Comparison of ENCODE assay signal across 16 cellular contexts in genomic region chr10:67487906-67488619, GRCh38.
A peak's percentile ranks its signal among the peaks of the same experiment; 100 is the strongest.
DNase-seq lines count a peak whose midpoint lies in the region; ATAC-seq and TF ChIP-seq lines count a peak whose summit lies in the region.
"Had no signal": no experiment of that assay in that cellular context is flagged by ENCODE, and none has a peak within 500 bp of the region (broad histone marks: within the 10 kb centered on the region; RNA-seq: fewer than 3 reads in every experiment).

No MANE protein-coding gene starts in this region.

- peaks cover 10% of the 10 kb centered on the region for H3K4me1 ChIP-seq in hepatocyte (ENCODE audit: insufficient read depth)
- H3K4me1 ChIP-seq: BE2C had no signal

- no peaks in the 10 kb centered on the region for H3K36me3 ChIP-seq in hepatocyte (replicated peaks; ENCODE audit: insufficient read depth, low read depth)
- H3K36me3 ChIP-seq: BE2C had no signal

- TF ChIP-seq POLR2A in NB4 (IDR thresholded peaks at IDR 0.05; ENCODE audit: extremely low read depth, insufficient read length), result no peak

- no peaks in the 10 kb centered on the region for H3K9me2 ChIP-seq in hepatocyte (replicated peaks; ENCODE audit: insufficient read depth)

- no peak overlapping the region for H3K4me2 ChIP-seq in hepatocyte

- no peaks in the 10 kb centered on the region for H3K27me3 ChIP-seq in hepatocyte
- H3K27me3 ChIP-seq: BE2C had no signal

- peak; percentile 73 for ATAC-seq in omental fat pad (ENCODE audit: low FRiP score)
- no peak for ATAC-seq in HG03442 (IDR thresholded peaks at IDR 0.05; ENCODE audit: unreplicated experiment)
- ATAC-seq: HCT116 had no signal

- H3K79me2 ChIP-seq in hepatocyte, result no peaks in the 10 kb centered on the region

- H3K4me3 ChIP-seq in NB4 (ENCODE audit: low read depth, low read length), result no peak overlapping the region
- H3K4me3 ChIP-seq in hepatocyte, result no peak overlapping the region

- DNase-seq in SKM-1 treated with dmso at 0.1 percent for 144 hours (lab: John Stamatoyannopoulos, UW; ENCODE audit: unreplicated experiment) (peak; percentile 9), SKM-1 (lab: John Stamatoyannopoulos, UW; ENCODE audit: unreplicated experiment) (no peak), NB4 (ENCODE audit: low read depth) (peak; percentile 85), amniotic epithelial cell (ENCODE audit: low read depth) (peak; percentile 5), omental fat pad (ENCODE audit: low spot score) (no peak), OCI-M2 (lab: John Stamatoyannopoulos, UW; ENCODE audit: unreplicated experiment) (no peak), hepatocyte (ENCODE audit: low spot score) (no peak)
- DNase-seq: BE2C; C1 segment of cervical spinal cord; Caco-2; CD4-positive, CD25-positive, alpha-beta regulatory T cell; GOT3; H7; HFFc6 had no signal

- H2AFZ ChIP-seq in hepatocyte, result no peak overlapping the region

- 88% methylated on average over 6 of the region's 6 CpGs for WGBS in hepatocyte (ENCODE audit: low lambda C conversion rate, missing lambda C conversion rate)

- no peaks in the 10 kb centered on the region for H3K9me3 ChIP-seq in hepatocyte (ENCODE audit: low read depth)
- H3K9me3 ChIP-seq: BE2C had no signal

- TF ChIP-seq CTCF in NB4 (IDR thresholded peaks at IDR 0.05; ENCODE audit: low read depth, low read length) (no peak), omental fat pad (IDR thresholded peaks at IDR 0.05) (no peak), hepatocyte (IDR thresholded peaks at IDR 0.05; ENCODE audit: poor library complexity) (no peak)

- H4K20me1 ChIP-seq in hepatocyte (ENCODE audit: insufficient read depth, poor library complexity, severe bottlenecking), result no peaks in the 10 kb centered on the region

- no peak overlapping the region for H3K27ac ChIP-seq in hepatocyte

Comparison
In these comparisons a context has a peak if more than half of its experiments do, and no peak if none do; other contexts are left out.
1. DNase-seq: peak in SKM-1 treated with dmso at 0.1 percent for 144 hours (single experiment), NB4 (single experiment) and amniotic epithelial cell (single experiment); none in SKM-1 (single experiment), omental fat pad (single experiment), OCI-M2 (single experiment) and hepatocyte (single experiment).